ENCODE assay signal across 2 cellular contexts in genomic region chr14:60944206-60944605, GRCh38.
TF ChIP-seq lines count a peak whose summit lies in the region.

No MANE protein-coding gene starts in this region.

TF ChIP-seq in A549, 52 proteins besides CTCF, POLR2A, EP300 and RAD21:
- TF ChIP-seq ZFP36 (IDR thresholded peaks at IDR 0.05; ENCODE audit: borderline replicate concordance, partially characterized antibody) (no peak), KDM5A (IDR thresholded peaks at IDR 0.05) (no peak), ESRRA (IDR thresholded peaks at IDR 0.05; ENCODE audit: borderline replicate concordance, low read length) (no peak), ELK1 (IDR thresholded peaks at IDR 0.05; ENCODE audit: low read depth, low read length) (no peak), ZSCAN20 (CRISPR knock-in tag; IDR thresholded peaks at IDR 0.05) (no peak), MAX (IDR thresholded peaks at IDR 0.05) (no peak), HMGXB4 (CRISPR knock-in tag; IDR thresholded peaks at IDR 0.05; ENCODE audit: borderline replicate concordance) (no peak), ZNF302 (CRISPR knock-in tag; IDR thresholded peaks at IDR 0.05) (no peak)

TF ChIP-seq in IMR-90, 13 proteins besides CTCF, POLR2A, EP300 and RAD21:
- TF ChIP-seq FOS (IDR thresholded peaks at IDR 0.05; ENCODE audit: low read depth, low read length) (no peak), MXI1 (IDR thresholded peaks at IDR 0.05; ENCODE audit: borderline replicate concordance, low read depth, low read length) (no peak), ELK1 (IDR thresholded peaks at IDR 0.05; ENCODE audit: borderline replicate concordance, low read depth, low read length) (no peak), USF2 (IDR thresholded peaks at IDR 0.05; ENCODE audit: low read depth, low read length) (no peak), MAFK (IDR thresholded peaks at IDR 0.05; ENCODE audit: low read depth, low read length) (no peak), BHLHE40 (IDR thresholded peaks at IDR 0.05; ENCODE audit: low read depth, low read length) (no peak), CHD1 (IDR thresholded peaks at IDR 0.05; ENCODE audit: low read depth, low read length) (no peak), MAZ (IDR thresholded peaks at IDR 0.05; ENCODE audit: borderline replicate concordance, low read depth, low read length) (no peak), RFX5 (IDR thresholded peaks at IDR 0.05; ENCODE audit: low read depth, low read length) (no peak), RCOR1 (IDR thresholded peaks at IDR 0.05; ENCODE audit: insufficient replicate concordance, low read length) (no peak)
